ENCODE assay signal across 1 cellular context in the genomic region with DNA sequence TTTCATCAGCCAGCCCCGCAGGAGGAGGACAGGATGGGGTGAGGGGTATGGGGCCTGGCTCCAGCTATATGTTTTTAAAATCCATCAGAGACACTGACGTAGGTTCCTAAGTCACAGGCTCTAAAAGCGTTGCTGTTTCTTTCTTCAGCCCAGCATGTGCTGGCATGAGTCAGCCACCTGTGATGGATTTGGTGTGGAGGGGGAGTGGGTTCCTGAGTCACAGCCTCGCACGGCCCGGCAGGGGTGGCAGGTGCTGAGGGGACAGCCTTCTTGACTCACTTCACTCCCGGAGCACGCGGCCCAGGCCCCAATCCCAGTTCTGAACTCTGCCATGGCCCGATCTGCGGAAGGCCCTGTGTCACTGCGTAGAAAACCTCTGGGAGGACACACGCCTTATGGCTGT.
A peak's percentile ranks its signal among the peaks of the same experiment; 100 is the strongest.
TF ChIP-seq lines count a peak whose summit lies in the region.

No MANE protein-coding gene starts in this region.

TF ChIP-seq in SK-N-SH, 30 proteins besides CTCF, POLR2A, EP300 and RAD21 (continued from another document):
- TF ChIP-seq, protein P1, sequence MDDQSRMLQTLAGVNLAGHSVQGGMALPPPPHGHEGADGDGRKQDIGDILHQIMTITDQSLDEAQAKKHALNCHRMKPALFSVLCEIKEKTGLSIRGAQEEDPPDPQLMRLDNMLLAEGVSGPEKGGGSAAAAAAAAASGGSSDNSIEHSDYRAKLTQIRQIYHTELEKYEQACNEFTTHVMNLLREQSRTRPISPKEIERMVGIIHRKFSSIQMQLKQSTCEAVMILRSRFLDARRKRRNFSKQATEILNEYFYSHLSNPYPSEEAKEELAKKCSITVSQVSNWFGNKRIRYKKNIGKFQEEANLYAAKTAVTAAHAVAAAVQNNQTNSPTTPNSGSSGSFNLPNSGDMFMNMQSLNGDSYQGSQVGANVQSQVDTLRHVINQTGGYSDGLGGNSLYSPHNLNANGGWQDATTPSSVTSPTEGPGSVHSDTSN (IDR thresholded peaks at IDR 0.05): peak; percentile 82
- TF ChIP-seq, protein P2, sequence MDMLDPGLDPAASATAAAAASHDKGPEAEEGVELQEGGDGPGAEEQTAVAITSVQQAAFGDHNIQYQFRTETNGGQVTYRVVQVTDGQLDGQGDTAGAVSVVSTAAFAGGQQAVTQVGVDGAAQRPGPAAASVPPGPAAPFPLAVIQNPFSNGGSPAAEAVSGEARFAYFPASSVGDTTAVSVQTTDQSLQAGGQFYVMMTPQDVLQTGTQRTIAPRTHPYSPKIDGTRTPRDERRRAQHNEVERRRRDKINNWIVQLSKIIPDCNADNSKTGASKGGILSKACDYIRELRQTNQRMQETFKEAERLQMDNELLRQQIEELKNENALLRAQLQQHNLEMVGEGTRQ (IDR thresholded peaks at IDR 0.05; ENCODE audit: borderline replicate concordance, low read depth, low read length): no peak
- TF ChIP-seq TEAD4 (IDR thresholded peaks at IDR 0.05; ENCODE audit: borderline replicate concordance, insufficient read depth): no peak
- no peak for TF ChIP-seq FOXJ3 (CRISPR knock-in tag; IDR thresholded peaks at IDR 0.05)
- TF ChIP-seq, protein P3, sequence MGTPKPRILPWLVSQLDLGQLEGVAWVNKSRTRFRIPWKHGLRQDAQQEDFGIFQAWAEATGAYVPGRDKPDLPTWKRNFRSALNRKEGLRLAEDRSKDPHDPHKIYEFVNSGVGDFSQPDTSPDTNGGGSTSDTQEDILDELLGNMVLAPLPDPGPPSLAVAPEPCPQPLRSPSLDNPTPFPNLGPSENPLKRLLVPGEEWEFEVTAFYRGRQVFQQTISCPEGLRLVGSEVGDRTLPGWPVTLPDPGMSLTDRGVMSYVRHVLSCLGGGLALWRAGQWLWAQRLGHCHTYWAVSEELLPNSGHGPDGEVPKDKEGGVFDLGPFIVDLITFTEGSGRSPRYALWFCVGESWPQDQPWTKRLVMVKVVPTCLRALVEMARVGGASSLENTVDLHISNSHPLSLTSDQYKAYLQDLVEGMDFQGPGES (IDR thresholded peaks at IDR 0.05; ENCODE audit: low read depth, low read length): no peak
- no peak for TF ChIP-seq NRF1 (IDR thresholded peaks at IDR 0.05; ENCODE audit: low read depth, low read length)
- no peak for TF ChIP-seq MEF2A (IDR thresholded peaks at IDR 0.05; ENCODE audit: borderline replicate concordance, low read depth)
- peak; percentile 89 for TF ChIP-seq TCF12 (IDR thresholded peaks at IDR 0.05)
- TF ChIP-seq MXI1 (IDR thresholded peaks at IDR 0.05; ENCODE audit: low read depth, low read length): no peak
- no peak for TF ChIP-seq RFX5 (IDR thresholded peaks at IDR 0.05; ENCODE audit: low read length)
